In genomic region chr16:28414530-28414929, GRCh38 we compare ENCODE assay signal across 9 cellular contexts. TPM values are rescaled to one million over a fixed set of nuclear protein-coding genes. Genes with fewer than 3 reads are reported as not detected.
A peak's percentile ranks its signal among the peaks of the same experiment; 100 is the strongest.
DNase-seq lines count a peak whose midpoint lies in the region; ATAC-seq and TF ChIP-seq lines count a peak whose summit lies in the region.
"Not testable (repeated sequence)": the region's sequence is repeated elsewhere in the genome, so short reads cannot be mapped to it uniquely, and the experiment has no call there.
"Had no signal": no experiment of that assay in that cellular context is flagged by ENCODE, and none has a peak within 500 bp of the region (broad histone marks: within the 10 kb centered on the region; RNA-seq: fewer than 3 reads in every experiment).

No MANE protein-coding gene starts in this region.

- H3K4me3 ChIP-seq in RWPE2 (ENCODE audit: severe bottlenecking); suprapubic skin: not testable (repeated sequence)

- not testable (repeated sequence) for ATAC-seq in RWPE2 (ENCODE audit: low read depth); Right ventricle myocardium inferior; natural killer cell treated with Interleukin-12 subunit alpha and Interleukin-12 subunit beta and Interleukin-15 and Interleukin-18, amount 100 ng/mL, for 72 hours

- TF ChIP-seq POLR2A in suprapubic skin (IDR thresholded peaks at IDR 0.05): not testable (repeated sequence)

- peak; percentile 0 for DNase-seq in A172 (ENCODE audit: low spot score)
- peak; percentile 0 for DNase-seq in EL
- peak; percentile 42 for DNase-seq in RWPE2 (ENCODE audit: low spot score)
- DNase-seq in chondrocyte (ENCODE audit: low spot score): peak; percentile 54
- peak; percentile 50 for DNase-seq in Right ventricle myocardium inferior (ENCODE audit: missing footprints)
- DNase-seq in natural killer cell treated with Interleukin-12 subunit alpha and Interleukin-12 subunit beta and Interleukin-15 and Interleukin-18, amount 100 ng/mL, for 72 hours (ENCODE audit: low spot score): peak; percentile 25
- peak; percentile 20 to 47 for DNase-seq in suprapubic skin (ENCODE audit: low spot score in 2 of 2)

- intact Hi-C loops in Right ventricle myocardium inferior (cut with DNase I): not testable (repeated sequence)

- 93% methylated on average over 14 of the region's 18 CpGs for WGBS in suprapubic skin

- not testable (repeated sequence) for H3K36me3 ChIP-seq in RWPE2 (ENCODE audit: low read depth); suprapubic skin

- H3K27me3 Mint-ChIP-seq in chondrocyte (ENCODE audit: low read depth); natural killer cell treated with Interleukin-12 subunit alpha and Interleukin-12 subunit beta and Interleukin-15 and Interleukin-18, amount 100 ng/mL, for 72 hours: not testable (repeated sequence)

- TF ChIP-seq EP300 in suprapubic skin (IDR thresholded peaks at IDR 0.05): not testable (repeated sequence)

- not testable (repeated sequence) for H3K27ac ChIP-seq in RWPE2 (ENCODE audit: poor library complexity, severe bottlenecking); suprapubic skin

- H3K4me1 ChIP-seq in RWPE2 (ENCODE audit: insufficient read depth, poor library complexity, severe bottlenecking); suprapubic skin: not testable (repeated sequence)

- H3K9me3 ChIP-seq in RWPE2 (ENCODE audit: severe bottlenecking); suprapubic skin: not testable (repeated sequence)

- not testable (repeated sequence) for TF ChIP-seq CTCF in RWPE2 (IDR thresholded peaks at IDR 0.05; ENCODE audit: poor library complexity, severe bottlenecking); chondrocyte (IDR thresholded peaks at IDR 0.05); suprapubic skin (IDR thresholded peaks at IDR 0.05)

- not testable (repeated sequence) for H3K4me3 Mint-ChIP-seq in chondrocyte (ENCODE audit: unreplicated experiment); natural killer cell treated with Interleukin-12 subunit alpha and Interleukin-12 subunit beta and Interleukin-15 and Interleukin-18, amount 100 ng/mL, for 72 hours

- not testable (repeated sequence) for H3K4me1 Mint-ChIP-seq in chondrocyte (ENCODE audit: low read depth); natural killer cell treated with Interleukin-12 subunit alpha and Interleukin-12 subunit beta and Interleukin-15 and Interleukin-18, amount 100 ng/mL, for 72 hours (ENCODE audit: low read depth in 2 of 2)

- H3K27ac Mint-ChIP-seq in chondrocyte (ENCODE audit: unreplicated experiment); natural killer cell treated with Interleukin-12 subunit alpha and Interleukin-12 subunit beta and Interleukin-15 and Interleukin-18, amount 100 ng/mL, for 72 hours: not testable (repeated sequence)

- not testable (repeated sequence) for H3K36me3 Mint-ChIP-seq in chondrocyte (ENCODE audit: low read depth); natural killer cell treated with Interleukin-12 subunit alpha and Interleukin-12 subunit beta and Interleukin-15 and Interleukin-18, amount 100 ng/mL, for 72 hours

- not testable (repeated sequence) for H3K9me3 Mint-ChIP-seq in chondrocyte (ENCODE audit: low read depth); natural killer cell treated with Interleukin-12 subunit alpha and Interleukin-12 subunit beta and Interleukin-15 and Interleukin-18, amount 100 ng/mL, for 72 hours

- H3K27me3 ChIP-seq in RWPE2 (ENCODE audit: insufficient read depth, poor library complexity, severe bottlenecking); suprapubic skin: not testable (repeated sequence)

RNA-seq across cellular contexts. Expression of gene EIF3CL, which starts 10.9 kb away (rescaled TPM):
- 28.3 and 70.4 TPM in 2 replicates for total RNA-seq in A172 (2014; rRNA removed; shearing (Covaris generic))
- total RNA-seq in chondrocyte: 62.1 to 102 TPM (median 74.2 TPM) in 3 replicates
- total RNA-seq in Right ventricle myocardium inferior: 23.0 TPM
- total RNA-seq in natural killer cell treated with Interleukin-12 subunit alpha and Interleukin-12 subunit beta and Interleukin-15 and Interleukin-18, amount 100 ng/mL, for 72 hours: 100 to 1,000 TPM in 1 of 2 donors, 10 to 100 TPM in 1; 81.0 to 119 TPM
- 100 to 1,000 TPM; 221 to 364 (median 267) TPM for total RNA-seq in suprapubic skin

RNA-seq across cellular contexts. Expression of gene NPIPB6, which starts 51.2 kb away (rescaled TPM):
- 1.2 TPM in 1 of 2 replicates, not detected in the other for total RNA-seq in A172 (2014; rRNA removed; shearing (Covaris generic))
- 1.9 to 4.6 TPM (median 3.4 TPM) in 3 replicates for total RNA-seq in chondrocyte
- total RNA-seq in Right ventricle myocardium inferior: 0.73 TPM
- 10 to 100 TPM in 1 of 2 donors, not detected in 1; 13.8 TPM for total RNA-seq in natural killer cell treated with Interleukin-12 subunit alpha and Interleukin-12 subunit beta and Interleukin-15 and Interleukin-18, amount 100 ng/mL, for 72 hours
- 10 to 100 TPM in 1 of 4 donors, 1 to 10 TPM in 1, under 1 TPM in 2; 0.45 to 30.7 (median 1.5) TPM for total RNA-seq in suprapubic skin

RNA-seq across cellular contexts. Expression of gene NPIPB7, which starts 57.6 kb away (rescaled TPM):
- total RNA-seq in A172 (2014; rRNA removed; shearing (Covaris generic)): not detected in 2 replicates
- 0.45 TPM in 1 of 3 replicates, not detected in the others for total RNA-seq in chondrocyte
- not detected for total RNA-seq in Right ventricle myocardium inferior
- total RNA-seq in natural killer cell treated with Interleukin-12 subunit alpha and Interleukin-12 subunit beta and Interleukin-15 and Interleukin-18, amount 100 ng/mL, for 72 hours: under 1 TPM; 0.31 to 0.47 TPM
- not detected for total RNA-seq in suprapubic skin
- total RNA-seq: CD8-positive, alpha-beta T cell; H7 had no signal

Comparison
In these comparisons a context has a peak if more than half of its experiments do, and no peak if none do; other contexts are left out.
1. DNase-seq: peak in every context shown above with its lines; median percentile 54 in chondrocyte; 50 in Right ventricle myocardium inferior; 42 in RWPE2; 34 in suprapubic skin; 25 in natural killer cell treated with Interleukin-12 subunit alpha and Interleukin-12 subunit beta and Interleukin-15 and Interleukin-18, amount 100 ng/mL, for 72 hours; 0 in A172; 0 in EL.